In genomic region chr1:230084408-230085177, GRCh38 we compare ENCODE assay signal across 8 cellular contexts. TPM values are rescaled to one million over a fixed set of nuclear protein-coding genes. Genes with fewer than 3 reads are reported as not detected.
DNase-seq lines count a peak whose midpoint lies in the region; ATAC-seq and TF ChIP-seq lines count a peak whose summit lies in the region.

No MANE protein-coding gene starts in this region.

- peaks cover 0 to 4% (median 0%) of the 10 kb centered on the region in 3 donors for H3K27me3 Mint-ChIP-seq in CD14-positive monocyte (ENCODE audit: low read depth in 3 of 3)

- H3K9me3 Mint-ChIP-seq in CD14-positive monocyte = peaks cover 6 to 15% (median 11%) of the 10 kb centered on the region in 7 donors

- no peak for DNase-seq in CD14-positive monocyte (ENCODE audit: low spot score)
- DNase-seq in HT1080 (ENCODE audit: low read depth) = peak; percentile 97
- peak; percentile 87 for DNase-seq in activated CD4-positive, alpha-beta T cell treated with anti-CD3 and anti-CD28 coated beads for 48 hours
- peak; percentile 99 for DNase-seq in epithelial cell of esophagus (ENCODE audit: low read depth)
- DNase-seq in pons (ENCODE audit: low spot score) = peak; percentile 28
- DNase-seq in DMS153 (lab: John Stamatoyannopoulos, UW) = no peak
- no peak for DNase-seq in occipital lobe (lab: John Stamatoyannopoulos, UW)

- peaks cover 19 to 37% of the 10 kb centered on the region in 2 donors for H3K36me3 Mint-ChIP-seq in CD14-positive monocyte

- TF ChIP-seq CTCF in CD14-positive monocyte (IDR thresholded peaks at IDR 0.05) = no peak
- peak; percentile 1 for TF ChIP-seq CTCF in epithelial cell of esophagus (IDR thresholded peaks at IDR 0.05; ENCODE audit: insufficient read depth, low read depth, low read length, missing control alignments)

- no peak overlapping the region for H3K4me3 Mint-ChIP-seq in CD14-positive monocyte

- intact Hi-C loops in CD14-positive monocyte (cut with micrococcal nuclease) = no loop called here

- no peak for ATAC-seq in HG03457 (IDR thresholded peaks at IDR 0.05; ENCODE audit: unreplicated experiment)

- H3K4me1 Mint-ChIP-seq in CD14-positive monocyte = peaks cover 27% of the 10 kb centered on the region

- peak overlapping the region; percentile 11 for H3K4me3 ChIP-seq in epithelial cell of esophagus (ENCODE audit: low read length)

- peak overlapping the region; percentile 16 to 84 (median 59) for H3K27ac Mint-ChIP-seq in CD14-positive monocyte

RNA-seq across cellular contexts. Expression of gene GALNT2, which starts 17.6 kb away (rescaled TPM):
- polyA plus RNA-seq in CD14-positive monocyte = 10 to 100 TPM; 19.6 to 23.4 TPM
- total RNA-seq in HT1080 (2014; rRNA removed; shearing (Covaris generic)) = 58.9 and 67.0 TPM in 2 replicates
- 200 and 219 TPM in 2 replicates for polyA plus RNA-seq in HT1080 (2015; cell fraction: cytosol; rRNA removed)
- 287 and 307 TPM in 2 replicates for polyA plus RNA-seq in HT1080 (2015; cell fraction: nucleus; rRNA removed)
- 32.8 TPM for total RNA-seq in occipital lobe

Comparison
In these comparisons a context has a peak if more than half of its experiments do, and no peak if none do; other contexts are left out.
1. DNase-seq: peak in HT1080 (single experiment), activated CD4-positive, alpha-beta T cell treated with anti-CD3 and anti-CD28 coated beads for 48 hours (single experiment), epithelial cell of esophagus (single experiment) and pons (single experiment); none in CD14-positive monocyte (single experiment), DMS153 (single experiment) and occipital lobe (single experiment).